In the genomic region with DNA sequence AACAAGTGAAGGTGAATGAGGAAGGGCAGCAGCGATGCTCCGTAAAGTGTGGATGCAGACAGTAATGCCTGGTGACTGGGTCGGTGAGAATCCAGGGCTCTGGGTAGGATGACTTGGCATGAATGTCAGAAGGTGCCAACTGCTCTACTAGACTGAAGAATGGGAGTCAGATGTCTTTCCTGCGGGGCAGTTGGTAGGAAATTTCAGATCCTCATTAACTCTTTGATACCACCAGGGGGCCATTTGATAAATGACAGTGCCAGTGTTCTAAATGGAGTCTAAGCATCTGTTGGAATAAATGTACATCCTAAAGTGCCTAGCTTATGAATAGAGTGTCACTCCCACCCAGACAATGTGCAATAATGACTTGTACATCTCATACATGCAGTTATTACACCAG, we compare ENCODE assay signal across 10 cellular contexts.
DNase-seq lines count a peak whose midpoint lies in the region; TF ChIP-seq lines count a peak whose summit lies in the region.
"Had no signal": no experiment of that assay in that cellular context is flagged by ENCODE, and none has a peak within 500 bp of the region (broad histone marks: within the 10 kb centered on the region; RNA-seq: fewer than 3 reads in every experiment).

No MANE protein-coding gene starts in this region.

- H3K27ac ChIP-seq in KMS-11 (no peak overlapping the region), OCI-LY1 (ENCODE audit: low read depth, low read length, poor library complexity, severe bottlenecking) (no peak overlapping the region), caudate nucleus (ENCODE audit: low read depth, low read length) (no peak overlapping the region)
- H3K27ac ChIP-seq: adrenal gland, sigmoid colon had no signal

- no peaks in the 10 kb centered on the region for H3K9me3 ChIP-seq in OCI-LY1 (ENCODE audit: low read length)
- H3K9me3 ChIP-seq: adrenal gland, sigmoid colon had no signal

- no peak overlapping the region for H3K4me2 ChIP-seq in KMS-11
- no peak overlapping the region for H3K4me2 ChIP-seq in OCI-LY1 (ENCODE audit: low read length)

- H3K36me3 ChIP-seq in KMS-11 (ENCODE audit: insufficient read depth) (no peaks in the 10 kb centered on the region), OCI-LY1 (ENCODE audit: insufficient read depth, low read length) (no peaks in the 10 kb centered on the region)
- H3K36me3 ChIP-seq: adrenal gland, sigmoid colon had no signal

- H3K9ac ChIP-seq in KMS-11 (no peak overlapping the region), OCI-LY1 (ENCODE audit: low read length) (no peak overlapping the region)

- no peaks in the 10 kb centered on the region for H3K79me2 ChIP-seq in KMS-11 (ENCODE audit: insufficient read depth, low read depth)
- no peaks in the 10 kb centered on the region for H3K79me2 ChIP-seq in OCI-LY1 (ENCODE audit: insufficient read depth, low read length)

- no peaks in the 10 kb centered on the region for H3K9me2 ChIP-seq in OCI-LY1 (ENCODE audit: low read depth, low read length)

- H3K27me3 ChIP-seq in KMS-11 (ENCODE audit: insufficient read depth, low read depth): no peaks in the 10 kb centered on the region
- no peaks in the 10 kb centered on the region for H3K27me3 ChIP-seq in OCI-LY1 (ENCODE audit: insufficient read depth, low read length)
- H3K27me3 ChIP-seq: adrenal gland, sigmoid colon had no signal

- no peak overlapping the region for H3K4me3 ChIP-seq in KMS-11 (IDR thresholded peaks at IDR 0.05; ENCODE audit: insufficient read depth, low read depth, low read length)
- H3K4me3 ChIP-seq in OCI-LY1 (ENCODE audit: low read depth, low read length, poor library complexity, severe bottlenecking): no peak overlapping the region
- H3K4me3 ChIP-seq: adrenal gland, sigmoid colon had no signal

- no peaks in the 10 kb centered on the region for H3F3A ChIP-seq in OCI-LY1 (ENCODE audit: insufficient read depth, low read length)

- no peak overlapping the region for H2AFZ ChIP-seq in KMS-11 (ENCODE audit: low read depth)
- no peak overlapping the region for H2AFZ ChIP-seq in OCI-LY1 (ENCODE audit: low read length)

- DNase-seq in ELR (ENCODE audit: low read depth) (peak; percentile 42), glomerular visceral epithelial cell (ENCODE audit: extremely low spot score) (peak; percentile 5), AML-193 (lab: John Stamatoyannopoulos, UW) (no peak), caudate nucleus (lab: John Stamatoyannopoulos, UW) (no peak), SIG-M5 treated with dmso at 0.1 percent for 504 hours (lab: John Stamatoyannopoulos, UW; ENCODE audit: unreplicated experiment) (no peak)
- DNase-seq: activated T-cell treated with anti-CD3 and anti-CD28 coated beads for 4 hours, sigmoid colon had no signal

- H4K20me1 ChIP-seq in KMS-11 (ENCODE audit: insufficient read depth) (no peaks in the 10 kb centered on the region), OCI-LY1 (ENCODE audit: insufficient read depth, low read length) (no peaks in the 10 kb centered on the region)

- TF ChIP-seq CTCF in KMS-11 (conservative IDR thresholded peaks at IDR 0.05; ENCODE audit: low read depth, low read length) (peak; percentile 41; the same call in 1 of the 2 replicates), OCI-LY1 (IDR thresholded peaks at IDR 0.05; ENCODE audit: low read length) (peak; percentile 44)

- no peaks in the 10 kb centered on the region for H3K4me1 ChIP-seq in KMS-11 (ENCODE audit: low read depth, poor library complexity, severe bottlenecking)
- no peaks in the 10 kb centered on the region for H3K4me1 ChIP-seq in OCI-LY1 (ENCODE audit: insufficient read depth, low read length, severe bottlenecking)
- H3K4me1 ChIP-seq: adrenal gland, sigmoid colon had no signal

Comparison
In these comparisons a context has a peak if more than half of its experiments do, and no peak if none do; other contexts are left out.
1. DNase-seq: peak in ELR (single experiment) and glomerular visceral epithelial cell (single experiment); none in AML-193 (0 of 2), caudate nucleus (0 of 61) and SIG-M5 treated with dmso at 0.1 percent for 504 hours (single experiment).